In genomic region chr1:235883261-235883927, GRCh38 we compare ENCODE assay signal across 8 cellular contexts. TPM values are rescaled to one million over a fixed set of nuclear protein-coding genes. Genes with fewer than 3 reads are reported as not detected.
DNase-seq lines count a peak whose midpoint lies in the region; ATAC-seq and TF ChIP-seq lines count a peak whose summit lies in the region.

No MANE protein-coding gene starts in this region.

- peak; percentile 92 for DNase-seq in Daoy (ENCODE audit: low read depth)
- DNase-seq in fibroblast of the aortic adventitia (ENCODE audit: low read depth), result peak; percentile 93
- peak; percentile 64 to 95 (median 80) for DNase-seq in posterior cingulate gyrus
- DNase-seq in NCI-H2227 (lab: John Stamatoyannopoulos, UW; ENCODE audit: unreplicated experiment), result no peak
- no peak for DNase-seq in NK-92 (lab: John Stamatoyannopoulos, UW; ENCODE audit: unreplicated experiment)

- H3K4me3 ChIP-seq in WI38 (ENCODE audit: low read depth, low read length) (peak overlapping the region; percentile 23; the same call in 1 of the 2 replicates), fibroblast of the aortic adventitia (ENCODE audit: low read depth, low read length) (peak overlapping the region; percentile 11)

- intact Hi-C loops in posterior cingulate gyrus (cut with DNase I), result no loop called here

- TF ChIP-seq CTCF in WI38 (IDR thresholded peaks at IDR 0.05; ENCODE audit: low read depth, low read length) (no peak), fibroblast of the aortic adventitia (IDR thresholded peaks at IDR 0.05; ENCODE audit: insufficient read depth, low read length) (no peak)

- peak; percentile 39 for ATAC-seq in HG02885 (IDR thresholded peaks at IDR 0.05; ENCODE audit: poor library complexity, unreplicated experiment)
- ATAC-seq in HG02884 (IDR thresholded peaks at IDR 0.05; ENCODE audit: unreplicated experiment), result no peak

RNA-seq across cellular contexts. Expression of gene LYST, which starts 16.7 kb away (rescaled TPM):
- 10.9 and 13.8 TPM in 2 replicates for total RNA-seq in Daoy (2014; rRNA removed; shearing (Covaris generic))
- total RNA-seq in fibroblast of the aortic adventitia (ENCODE audit: low replicate concordance), result 28.1 and 30.4 TPM in 2 replicates

Comparison
In these comparisons a context has a peak if more than half of its experiments do, and no peak if none do; other contexts are left out.
1. DNase-seq: peak in Daoy (single experiment), fibroblast of the aortic adventitia (single experiment) and posterior cingulate gyrus (10 of 10); none in NCI-H2227 (single experiment) and NK-92 (single experiment).